Comparison of ENCODE assay signal across 30 cellular contexts in the genomic region with DNA sequence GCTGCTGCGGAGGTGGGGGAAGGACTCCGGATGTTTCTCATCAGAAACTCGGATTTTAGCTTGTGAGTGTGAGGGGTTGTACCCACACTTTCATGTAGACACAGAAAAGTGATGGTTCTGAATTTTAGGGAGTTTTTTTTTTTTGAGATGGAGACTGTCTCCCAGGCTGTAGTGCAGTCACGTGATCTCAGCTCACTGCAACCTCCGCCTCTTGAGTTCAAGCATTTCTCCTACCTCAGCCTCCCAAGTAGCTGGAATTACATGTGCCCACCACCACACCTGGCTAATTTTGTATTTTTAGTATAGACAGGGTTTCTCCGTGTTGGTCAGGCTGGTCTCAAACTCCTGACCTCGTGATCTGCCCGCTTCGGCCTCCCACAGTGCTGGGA. TPM values are rescaled to one million over a fixed set of nuclear protein-coding genes. Genes with fewer than 3 reads are reported as not detected.
"Had no signal": no experiment of that assay in that cellular context is flagged by ENCODE, and none has a peak within 500 bp of the region (broad histone marks: within the 10 kb centered on the region; RNA-seq: fewer than 3 reads in every experiment).

No MANE protein-coding gene starts in this region.

- H3K27ac ChIP-seq: stomach, suprapubic skin, testis, thoracic aorta, thyroid gland, tibial artery, tibial nerve, transverse colon, upper lobe of left lung, upper lobe of right lung, uterus, vagina had no signal

- ATAC-seq: stimulated activated effector memory CD8-positive, alpha-beta T cell treated with anti-CD3 and anti-CD28 coated beads, Interleukin-12 subunit alpha, Interleukin-12 subunit beta, amount 100 ng/mL, for 72 hours; stimulated activated memory B cell treated with anti-CD40 and anti-IgM and Interleukin-4, amounts not matched to agents 10 μg/mL and 1 μg/mL and 100 μg/mL, for 72 hours; stimulated activated naive B cell treated with anti-CD40 and anti-IgM and Interleukin-4, amounts not matched to agents 10 μg/mL and 1 μg/mL and 100 μg/mL, for 72 hours; stimulated activated naive CD8-positive, alpha-beta T cell treated with anti-CD3 and anti-CD28 coated beads, Interleukin-15, amount 100 ng/mL, for 72 hours; stimulated activated naive CD8-positive, alpha-beta T cell treated with anti-CD3 and anti-CD28 coated beads, Interleukin-15, Interleukin-2, amounts not matched to agents 100 U/mL and 50 U/mL, for 24 hours; upper lobe of right lung had no signal

- H3K36me3 ChIP-seq: stomach, suprapubic skin, thoracic aorta, thyroid gland, tibial artery, tibial nerve, transverse colon, upper lobe of left lung, upper lobe of right lung, uterus, vagina had no signal

- H3K9me3 ChIP-seq: stomach, suprapubic skin, testis, thoracic aorta, thyroid gland, tibial artery, tibial nerve, transverse colon, upper lobe of left lung, upper lobe of right lung, uterus, vagina had no signal

- FAIRE-seq: urothelium cell line had no signal

- H3K27me3 ChIP-seq: testis, vagina had no signal

- DNase-seq: stimulated activated CD4-positive, alpha-beta T cell treated with anti-CD3 and anti-CD28 coated beads, Interleukin-2, amount 100 ng/mL, for 48 hours; stimulated activated CD4-positive, alpha-beta T cell treated with anti-CD3 and anti-CD28 coated beads, Interleukin-4, amount 100 ng/mL, for 1 hour; stimulated activated CD4-positive, alpha-beta T cell treated with anti-CD3 and anti-CD28 coated beads, Interleukin-4, amount 100 ng/mL, for 24 hours; stimulated activated CD4-positive, alpha-beta T cell treated with anti-CD3 and anti-CD28 coated beads, Interleukin-4, amount 100 ng/mL, for 4 hours; stimulated activated CD8-positive, alpha-beta memory T cell treated with anti-CD3 and anti-CD28 coated beads, Interleukin-4, amount 100 ng/mL, for 48 hours; stimulated activated naive B cell treated with anti-CD40 and anti-IgM and Interleukin-4, amounts not matched to agents 10 μg/mL and 1 μg/mL and 100 μg/mL, for 72 hours; stimulated activated naive CD4-positive, alpha-beta T cell; stimulated activated naive CD4-positive, alpha-beta T cell treated with Interleukin-2 at 50 U/mL for 16 hours; stimulated activated naive CD8-positive, alpha-beta T cell treated with anti-CD3 and anti-CD28 coated beads, Interleukin-15, amount 100 ng/mL, for 72 hours; stimulated activated naive CD8-positive, alpha-beta T cell treated with anti-CD3 and anti-CD28 coated beads, Interleukin-15, Interleukin-2, amounts not matched to agents 100 U/mL and 50 U/mL, for 24 hours; stomach; substantia nigra; testis; thyroid gland; tibial artery; transverse colon; trophoblast cell; upper lobe of right lung; uterus had no signal

- H3K4me3 ChIP-seq: stomach, suprapubic skin, testis, thoracic aorta, thyroid gland, tibial artery, tibial nerve, transverse colon, upper lobe of left lung, upper lobe of right lung, uterus, vagina had no signal

- H3K4me1 ChIP-seq: thyroid gland, transverse colon, upper lobe of right lung had no signal

RNA-seq across cellular contexts. Expression of a gene that starts 22.4 kb away (rescaled TPM):
- total RNA-seq: stomach, subcutaneous adipose tissue, suprapubic skin, temporal lobe, testis, thoracic aorta, thyroid gland, tibial nerve, upper lobe of left lung, upper lobe of right lung, urinary bladder, uterus, vagina had no signal
- polyA plus RNA-seq: stomach, urinary bladder had no signal
